Comparison of ENCODE assay signal across 11 cellular contexts in the genomic region with DNA sequence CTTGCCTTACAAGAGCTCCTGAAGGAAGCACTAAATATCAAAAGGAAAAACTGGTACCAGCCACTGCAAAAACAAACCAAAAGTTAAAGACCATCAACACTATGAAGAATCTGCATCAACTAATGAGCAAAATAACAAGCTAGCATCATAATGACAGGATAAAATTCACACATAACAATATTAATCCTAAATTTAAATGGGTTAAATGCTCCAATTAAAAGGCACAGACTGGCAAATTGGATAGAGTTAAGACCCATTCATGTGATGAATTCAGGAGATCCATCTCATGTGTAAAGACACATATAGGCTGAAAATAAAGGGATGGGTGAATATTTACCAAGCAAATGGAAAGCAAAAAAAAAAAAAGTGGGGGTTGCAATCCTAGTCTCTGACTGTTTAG.
"Had no signal": no experiment of that assay in that cellular context is flagged by ENCODE, and none has a peak within 500 bp of the region (broad histone marks: within the 10 kb centered on the region; RNA-seq: fewer than 3 reads in every experiment).

No MANE protein-coding gene starts in this region.

- H3K4me3 ChIP-seq: GM23248, GM23338, HAP-1 had no signal

- ATAC-seq: GM23338, HCT116 had no signal

- H3K4me3 Mint-ChIP-seq: GM23338, H9, HFFc6 had no signal

- FAIRE-seq: H1, H54 had no signal

- DNase-seq: GM23248, GOT3, H7, H9, HCEC 1CT, HFFc6 had no signal

- H2AFZ ChIP-seq: GM23248, GM23338 had no signal

- H3K4me2 ChIP-seq: GM23338 had no signal

- H3K36me3 ChIP-seq: HAP-1 had no signal

- H3K9me3 ChIP-seq: HAP-1 had no signal

- H3K27ac ChIP-seq: GM23248 had no signal

- H3K4me1 ChIP-seq: HAP-1 had no signal

- H3K9ac ChIP-seq: GM23248 had no signal

- H3K27ac Mint-ChIP-seq: GM23338, H9, HFFc6 had no signal

- H3K9me3 Mint-ChIP-seq: GM23338 had no signal
